ENCODE assay signal across 8 cellular contexts in the genomic region with DNA sequence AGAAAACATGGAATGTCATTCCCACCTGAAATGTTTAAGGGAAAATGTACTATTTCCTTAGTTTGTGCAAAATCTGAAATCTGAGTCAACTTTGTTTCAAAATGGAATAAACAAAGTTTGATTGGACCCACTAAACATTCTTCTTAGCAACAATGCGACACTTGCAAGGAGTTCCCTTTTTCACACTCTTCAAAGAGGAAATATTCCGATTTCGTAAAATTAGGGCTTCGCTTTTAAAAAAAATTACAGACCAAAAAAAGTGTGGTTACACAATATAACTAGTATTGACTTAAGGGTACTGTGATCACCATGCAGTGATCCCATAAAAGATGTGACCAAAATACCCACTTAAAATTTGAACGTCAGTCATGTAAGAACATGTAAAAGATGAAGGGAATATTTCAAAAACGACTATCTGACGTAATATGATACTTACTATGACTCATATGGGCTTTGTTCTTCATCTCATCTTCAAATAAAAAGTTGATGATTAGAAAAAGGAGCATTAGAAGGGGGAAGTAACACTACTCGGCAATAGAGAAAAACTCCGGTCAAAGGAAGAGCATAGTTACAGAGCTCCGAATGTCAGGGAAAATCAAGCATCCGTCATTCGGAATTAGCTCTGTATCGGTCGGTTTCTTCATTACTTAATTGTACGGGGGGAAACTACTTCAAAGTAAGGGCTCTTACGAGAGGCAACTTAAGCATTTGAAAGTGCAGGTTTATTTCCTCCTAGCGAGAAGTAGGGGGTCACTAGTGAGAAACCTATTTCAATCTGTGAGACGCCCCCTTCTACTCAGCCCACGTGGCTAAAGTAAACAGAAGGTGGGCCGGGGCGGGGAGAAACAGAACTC. TPM values are rescaled to one million over a fixed set of nuclear protein-coding genes. Genes with fewer than 3 reads are reported as not detected.
A peak's percentile ranks its signal among the peaks of the same experiment; 100 is the strongest.
DNase-seq lines count a peak whose midpoint lies in the region; ATAC-seq and TF ChIP-seq lines count a peak whose summit lies in the region.

No MANE protein-coding gene starts in this region.

- CTCF ChIA-PET in CD4-positive, alpha-beta T cell (lab: Charles Lee): no interaction called here

- intact Hi-C loops in CD4-positive, alpha-beta T cell (cut with DNase I, micrococcal nuclease): loop anchor here in 1 of 2 experiments (10.0 kb wide), 1 partner anchor 570 kb away; no protein-coding TSS in a partner anchor

- H3K4me1 ChIP-seq in neutrophil (ENCODE audit: control insufficient read depth in 1 of 2, insufficient read depth in 1 of 2, low read depth in 1 of 2, low read length in 1 of 2): peaks cover 44 to 50% of the 10 kb centered on the region in 2 experiments

- H3K27me3 Mint-ChIP-seq in CD4-positive, alpha-beta T cell: no peaks in the 10 kb centered on the region

- H3K27ac ChIP-seq in CD4-positive, alpha-beta T cell (ENCODE audit: low read depth, low read length): no peak overlapping the region
- H3K27ac ChIP-seq in neutrophil: peak overlapping the region; percentile 98

- ATAC-seq in CD4-positive, alpha-beta T cell (ENCODE audit: poor library complexity): peak; percentile 16
- ATAC-seq in GM21717 (IDR thresholded peaks at IDR 0.05; ENCODE audit: unreplicated experiment): peak; percentile 9
- no peak for ATAC-seq in HG03175 (IDR thresholded peaks at IDR 0.05; ENCODE audit: unreplicated experiment)
- no peak for ATAC-seq in HG03097 (IDR thresholded peaks at IDR 0.05; ENCODE audit: low FRiP score, unreplicated experiment)

- peak overlapping the region; percentile 71 for H3K27ac Mint-ChIP-seq in CD4-positive, alpha-beta T cell

- H3K36me3 Mint-ChIP-seq in CD4-positive, alpha-beta T cell (ENCODE audit: low read depth): peaks cover 19% of the 10 kb centered on the region

- H3K4me1 Mint-ChIP-seq in CD4-positive, alpha-beta T cell (ENCODE audit: low read depth): peaks cover 42% of the 10 kb centered on the region

- H3K4me3 ChIP-seq in epithelial cell of esophagus (ENCODE audit: low read length): peak overlapping the region; percentile 92
- peak overlapping the region; percentile 87 to 91 for H3K4me3 ChIP-seq in neutrophil (ENCODE audit: low read depth in 1 of 2, low read length in 1 of 2)

- H3K9me3 ChIP-seq in CD4-positive, alpha-beta T cell (ENCODE audit: control insufficient read depth, low read length): no peaks in the 10 kb centered on the region
- H3K9me3 ChIP-seq in neutrophil: no peaks in the 10 kb centered on the region

- TF ChIP-seq CTCF in CD4-positive, alpha-beta T cell (IDR thresholded peaks at IDR 0.05): no peak
- no peak for TF ChIP-seq CTCF in epithelial cell of esophagus (IDR thresholded peaks at IDR 0.05; ENCODE audit: insufficient read depth, low read depth, low read length, missing control alignments)
- no peak for TF ChIP-seq CTCF in neutrophil (IDR thresholded peaks at IDR 0.05)

- DNase-seq in CD4-positive, alpha-beta T cell: no peak
- DNase-seq in RPMI7951 (ENCODE audit: low read depth) (peak; percentile 3), epithelial cell of esophagus (ENCODE audit: low read depth) (peak; percentile 52), NCI-H446 treated with DMSO at 0.1 percent for 48 hours (lab: John Stamatoyannopoulos, UW) (no peak)

- no peaks in the 10 kb centered on the region for H3K36me3 ChIP-seq in neutrophil

- H3K9me3 Mint-ChIP-seq in CD4-positive, alpha-beta T cell: no peaks in the 10 kb centered on the region

- no peaks in the 10 kb centered on the region for H3K27me3 ChIP-seq in CD4-positive, alpha-beta T cell (ENCODE audit: control insufficient read depth, insufficient read depth, low read length)
- no peaks in the 10 kb centered on the region for H3K27me3 ChIP-seq in neutrophil

- POLR2A ChIA-PET in CD4-positive, alpha-beta T cell (lab: Charles Lee): interaction anchor here (3.4 kb wide), 1 partner anchor 328 kb away, joined by 45 read pairs; a partner anchor contains a TSS

- peak overlapping the region; percentile 99 for H3K4me3 Mint-ChIP-seq in CD4-positive, alpha-beta T cell

RNA-seq across cellular contexts. Expression of a gene that starts 1.4 kb away (rescaled TPM):
- total RNA-seq in CD4-positive, alpha-beta T cell: 10 to 100 TPM; 31.0 to 32.0 TPM
- total RNA-seq in RPMI7951 (2014; rRNA removed; shearing (Covaris generic)): 10.6 and 13.6 TPM in 2 replicates

Comparison
In these comparisons a context has a peak if more than half of its experiments do, and no peak if none do; other contexts are left out.
1. ATAC-seq: peak in CD4-positive, alpha-beta T cell (single experiment) and GM21717 (single experiment); none in HG03175 (single experiment) and HG03097 (single experiment).
2. DNase-seq: peak in RPMI7951 (single experiment) and epithelial cell of esophagus (single experiment); none in CD4-positive, alpha-beta T cell (0 of 10) and NCI-H446 treated with DMSO at 0.1 percent for 48 hours (single experiment).